Comparison of ENCODE assay signal across 8 cellular contexts in the genomic region with DNA sequence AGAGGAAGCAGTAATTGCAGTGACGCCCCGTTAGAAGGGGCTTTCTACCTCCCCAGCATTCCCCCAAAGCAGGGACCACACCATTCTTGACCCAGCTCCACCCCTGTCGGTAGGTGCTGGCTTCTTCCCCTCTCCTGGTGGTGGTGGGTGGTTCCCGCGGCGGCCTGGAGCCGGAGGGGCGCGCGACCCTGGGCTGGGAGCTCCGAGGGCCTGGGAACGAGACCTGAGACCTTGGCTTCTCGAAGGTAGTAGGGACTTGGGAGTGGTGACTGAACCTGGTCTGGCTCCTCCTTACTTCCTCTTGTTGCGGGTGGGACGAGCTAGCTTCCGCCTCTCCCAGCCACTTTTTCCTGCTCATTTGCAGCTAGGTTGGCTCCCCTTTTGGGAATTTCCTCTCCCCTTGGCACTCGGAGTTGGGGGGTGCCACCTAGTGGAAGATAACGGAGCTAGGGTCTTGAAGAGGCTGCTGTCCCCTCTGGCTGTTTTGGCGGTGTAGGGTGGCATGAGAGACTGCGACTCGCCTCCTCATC. TPM values are rescaled to one million over a fixed set of nuclear protein-coding genes. Genes with fewer than 3 reads are reported as not detected.
DNase-seq lines count a peak whose midpoint lies in the region; ATAC-seq and TF ChIP-seq lines count a peak whose summit lies in the region.

No MANE protein-coding gene starts in this region.

- H3K4me3 Mint-ChIP-seq in activated T-helper 1 cell treated with anti-CD3 and anti-CD28 coated beads, Interleukin-12 subunit alpha, Interleukin-12 subunit beta, Interleukin-2, Interleukin-4 antibody, amounts not matched to agents 30 ng/mL and 10 ng/mL and 1 ng/mL, durations not matched to agents 14 hours and 24 hours and 36 hours: peak overlapping the region; percentile 93

- intact Hi-C loops in activated T-helper 1 cell treated with anti-CD3 and anti-CD28 coated beads, Interleukin-12 subunit alpha, Interleukin-12 subunit beta, Interleukin-2, Interleukin-4 antibody, amounts not matched to agents 30 ng/mL and 10 ng/mL and 1 ng/mL, durations not matched to agents 14 hours and 24 hours and 36 hours (cut with micrococcal nuclease): loop anchor here (1.0 to 5.0 kb wide), 9 partner anchors 14 to 279 kb away; a partner anchor contains a TSS
- intact Hi-C loops in transverse colon (cut with DNase I; ENCODE audit: low total_unique reads): no loop called here

- peak; percentile 70 for TF ChIP-seq POLR2A in transverse colon (IDR thresholded peaks at IDR 0.05)

- peaks cover 4% of the 10 kb centered on the region for H3K36me3 Mint-ChIP-seq in activated T-helper 1 cell treated with anti-CD3 and anti-CD28 coated beads, Interleukin-12 subunit alpha, Interleukin-12 subunit beta, Interleukin-2, Interleukin-4 antibody, amounts not matched to agents 30 ng/mL and 10 ng/mL and 1 ng/mL, durations not matched to agents 14 hours and 24 hours and 36 hours (ENCODE audit: low read depth)

- H3K4me3 ChIP-seq in transverse colon: peak overlapping the region; percentile 57 to 98 (median 86)

- no peaks in the 10 kb centered on the region for H3K9me3 ChIP-seq in transverse colon

- H3K4me1 ChIP-seq in transverse colon: peaks cover 7 to 24% (median 18%) of the 10 kb centered on the region in 4 donors

- no peaks in the 10 kb centered on the region for H3K27me3 ChIP-seq in transverse colon

- ATAC-seq in HG03045 (IDR thresholded peaks at IDR 0.05; ENCODE audit: unreplicated experiment) (peak; percentile 11), GM21723 (IDR thresholded peaks at IDR 0.05; ENCODE audit: unreplicated experiment) (no peak)

- 3% methylated on average over 18 of the region's 21 CpGs; no CpG with 5 or more reads in 1 of the 2 donors for WGBS in transverse colon (ENCODE audit: low coverage in 1 of 2), 2 donors

- DNase-seq in GDM1 (lab: John Stamatoyannopoulos, UW): peak; percentile 46
- peak; percentile 84 for DNase-seq in NCI-H69 (lab: John Stamatoyannopoulos, UW)
- no peak for DNase-seq in activated T-helper 1 cell treated with anti-CD3 and anti-CD28 coated beads, Interleukin-12 subunit alpha, Interleukin-12 subunit beta, Interleukin-2, Interleukin-4 antibody, amounts not matched to agents 30 ng/mL and 10 ng/mL and 1 ng/mL, durations not matched to agents 14 hours and 24 hours and 36 hours (ENCODE audit: low spot score)
- DNase-seq in fibroblast of peridontal ligament (ENCODE audit: extremely low read depth): peak; percentile 62
- DNase-seq in myocyte (ENCODE audit: low read depth): peak; percentile 82
- DNase-seq in transverse colon: peak; percentile 66

- H3K9me3 Mint-ChIP-seq in activated T-helper 1 cell treated with anti-CD3 and anti-CD28 coated beads, Interleukin-12 subunit alpha, Interleukin-12 subunit beta, Interleukin-2, Interleukin-4 antibody, amounts not matched to agents 30 ng/mL and 10 ng/mL and 1 ng/mL, durations not matched to agents 14 hours and 24 hours and 36 hours: no peaks in the 10 kb centered on the region

- H3K36me3 ChIP-seq in transverse colon: no peaks in the 10 kb centered on the region

- H3K27me3 Mint-ChIP-seq in activated T-helper 1 cell treated with anti-CD3 and anti-CD28 coated beads, Interleukin-12 subunit alpha, Interleukin-12 subunit beta, Interleukin-2, Interleukin-4 antibody, amounts not matched to agents 30 ng/mL and 10 ng/mL and 1 ng/mL, durations not matched to agents 14 hours and 24 hours and 36 hours (ENCODE audit: insufficient read depth): peaks cover 9% of the 10 kb centered on the region

- peak overlapping the region; percentile 89 to 97 (median 94) for H3K27ac ChIP-seq in transverse colon

- TF ChIP-seq EP300 in transverse colon (IDR thresholded peaks at IDR 0.05; ENCODE audit: low read depth): no peak

- peak overlapping the region; percentile 84 for H3K27ac Mint-ChIP-seq in activated T-helper 1 cell treated with anti-CD3 and anti-CD28 coated beads, Interleukin-12 subunit alpha, Interleukin-12 subunit beta, Interleukin-2, Interleukin-4 antibody, amounts not matched to agents 30 ng/mL and 10 ng/mL and 1 ng/mL, durations not matched to agents 14 hours and 24 hours and 36 hours

- in situ Hi-C loops in transverse colon (cut with MboI; ENCODE audit: low pct_ligation_motif_present in 1 of 4, low pct_unique_long_range_greater_than_20kb in 1 of 4, low sequenced_read_pairs in 3 of 4): no loop called here

- TF ChIP-seq CTCF in transverse colon (IDR thresholded peaks at IDR 0.05): peak; percentile 24 to 37 (median 29)

- peaks cover 27% of the 10 kb centered on the region for H3K4me1 Mint-ChIP-seq in activated T-helper 1 cell treated with anti-CD3 and anti-CD28 coated beads, Interleukin-12 subunit alpha, Interleukin-12 subunit beta, Interleukin-2, Interleukin-4 antibody, amounts not matched to agents 30 ng/mL and 10 ng/mL and 1 ng/mL, durations not matched to agents 14 hours and 24 hours and 36 hours (ENCODE audit: low read depth)

RNA-seq across cellular contexts. Expression of a gene that starts 0.5 kb away (rescaled TPM):
- 32.7 and 42.9 TPM in 2 replicates for total RNA-seq in activated T-helper 1 cell treated with anti-CD3 and anti-CD28 coated beads, Interleukin-12 subunit alpha, Interleukin-12 subunit beta, Interleukin-2, Interleukin-4 antibody, amounts not matched to agents 30 ng/mL and 10 ng/mL and 1 ng/mL, durations not matched to agents 14 hours and 24 hours and 36 hours
- total RNA-seq in myocyte (337 and 394 TPM in 2 replicates), transverse colon (1,000 to 10,000 TPM in 1 of 4 donors, 100 to 1,000 TPM in 3; 546 to 1,119 (median 694) TPM)
- polyA plus RNA-seq in myocyte (2012): 460 TPM

RNA-seq across cellular contexts. Expression of a gene that starts 18.1 kb away (rescaled TPM):
- 0.10 and 0.29 TPM in 2 replicates for total RNA-seq in activated T-helper 1 cell treated with anti-CD3 and anti-CD28 coated beads, Interleukin-12 subunit alpha, Interleukin-12 subunit beta, Interleukin-2, Interleukin-4 antibody, amounts not matched to agents 30 ng/mL and 10 ng/mL and 1 ng/mL, durations not matched to agents 14 hours and 24 hours and 36 hours
- total RNA-seq in myocyte: 89.5 and 141 TPM in 2 replicates
- 36.0 TPM for polyA plus RNA-seq in myocyte (2012)
- total RNA-seq in transverse colon: 1 to 10 TPM in 1 of 4 donors, under 1 TPM in 2, not detected in 1; 0.14 to 7.9 (median 0.95) TPM

RNA-seq across cellular contexts. Expression of a gene that starts 20.9 kb away (rescaled TPM):
- total RNA-seq in activated T-helper 1 cell treated with anti-CD3 and anti-CD28 coated beads, Interleukin-12 subunit alpha, Interleukin-12 subunit beta, Interleukin-2, Interleukin-4 antibody, amounts not matched to agents 30 ng/mL and 10 ng/mL and 1 ng/mL, durations not matched to agents 14 hours and 24 hours and 36 hours: 169 and 180 TPM in 2 replicates
- total RNA-seq in myocyte (80.8 and 84.0 TPM in 2 replicates), transverse colon (100 to 1,000 TPM; 136 to 154 (median 141) TPM)
- polyA plus RNA-seq in myocyte (2012): 117 TPM

RNA-seq across cellular contexts. Expression of a gene that starts 37.2 kb away (rescaled TPM):
- 0.13 and 0.22 TPM in 2 replicates for total RNA-seq in activated T-helper 1 cell treated with anti-CD3 and anti-CD28 coated beads, Interleukin-12 subunit alpha, Interleukin-12 subunit beta, Interleukin-2, Interleukin-4 antibody, amounts not matched to agents 30 ng/mL and 10 ng/mL and 1 ng/mL, durations not matched to agents 14 hours and 24 hours and 36 hours
- total RNA-seq in myocyte (0.40 and 0.62 TPM in 2 replicates), transverse colon (1 to 10 TPM in 2 of 4 donors, under 1 TPM in 1, not detected in 1; 0.48 to 7.6 (median 1.1) TPM)
- 0.86 TPM for polyA plus RNA-seq in myocyte (2012)

RNA-seq across cellular contexts. Expression of a gene that starts 43.9 kb away (rescaled TPM):
- total RNA-seq in activated T-helper 1 cell treated with anti-CD3 and anti-CD28 coated beads, Interleukin-12 subunit alpha, Interleukin-12 subunit beta, Interleukin-2, Interleukin-4 antibody, amounts not matched to agents 30 ng/mL and 10 ng/mL and 1 ng/mL, durations not matched to agents 14 hours and 24 hours and 36 hours: 0.44 and 0.71 TPM in 2 replicates
- 0.10 TPM in 1 of 2 replicates, not detected in the other for total RNA-seq in myocyte
- 0.47 TPM for polyA plus RNA-seq in myocyte (2012)
- total RNA-seq in transverse colon: under 1 TPM in 2 of 4 donors, not detected in 2; 0.14 to 0.32 TPM

Comparison
In these comparisons a context has a peak if more than half of its experiments do, and no peak if none do; other contexts are left out.
1. RNA of a gene that starts 18.1 kb away (total RNA-seq): 89.5 to 141 TPM in myocyte; 0.14 to 7.9 TPM in transverse colon and 0.10 to 0.29 TPM in activated T-helper 1 cell treated with anti-CD3 and anti-CD28 coated beads, Interleukin-12 subunit alpha, Interleukin-12 subunit beta, Interleukin-2, Interleukin-4 antibody, amounts not matched to agents 30 ng/mL and 10 ng/mL and 1 ng/mL, durations not matched to agents 14 hours and 24 hours and 36 hours; every median in the first group is over 10 times any median in the second.